Comparison of ENCODE assay signal across 1 cellular context in the genomic region with DNA sequence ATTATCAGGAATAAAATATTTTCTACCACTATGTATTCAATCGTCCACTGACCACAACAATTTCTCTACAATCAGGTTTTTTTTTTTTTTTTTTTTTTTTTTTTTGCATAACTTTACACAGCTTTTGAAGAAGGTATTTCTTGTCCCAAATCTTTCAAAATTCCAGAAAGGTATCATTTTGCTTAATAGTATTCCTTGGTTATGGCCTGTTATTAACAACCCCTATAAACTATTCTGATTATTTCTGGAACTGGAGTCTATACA.
TF ChIP-seq lines count a peak whose summit lies in the region.

No MANE protein-coding gene starts in this region.

TF ChIP-seq in A549, 52 proteins besides CTCF, POLR2A, EP300 and RAD21 (continued from another document):
- no peak for TF ChIP-seq JUN (IDR thresholded peaks at IDR 0.05)
- no peak for TF ChIP-seq EHMT2 (IDR thresholded peaks at IDR 0.05; ENCODE audit: low read depth)
- no peak for TF ChIP-seq EHF (CRISPR knock-in tag; IDR thresholded peaks at IDR 0.05)
- TF ChIP-seq HOXB13 (CRISPR knock-in tag; IDR thresholded peaks at IDR 0.05; ENCODE audit: low read depth): no peak
- no peak for TF ChIP-seq KDM1A (IDR thresholded peaks at IDR 0.05; ENCODE audit: low read depth)
- no peak for TF ChIP-seq PHF8 (IDR thresholded peaks at IDR 0.05; ENCODE audit: borderline replicate concordance, low read depth)
